Comparison of ENCODE assay signal across 11 cellular contexts in genomic region chr14:55715889-55716288, GRCh38.
DNase-seq lines count a peak whose midpoint lies in the region; ATAC-seq lines count a peak whose summit lies in the region.
"Had no signal": no experiment of that assay in that cellular context is flagged by ENCODE, and none has a peak within 500 bp of the region (broad histone marks: within the 10 kb centered on the region; RNA-seq: fewer than 3 reads in every experiment).

No MANE protein-coding gene starts in this region.

- H3K27me3 ChIP-seq in aorta (ENCODE audit: control insufficient read depth in 1 of 2, insufficient read depth in 2 of 2, low read length in 1 of 2), result no peaks in the 10 kb centered on the region
- H3K27me3 ChIP-seq: esophagus squamous epithelium had no signal

- ATAC-seq in Right ventricle myocardium superior (ENCODE audit: poor library complexity) (peak; percentile 71), aorta (ENCODE audit: low FRiP score) (peak; percentile 40), GM21576 (IDR thresholded peaks at IDR 0.05; ENCODE audit: unreplicated experiment) (no peak)

- no peaks in the 10 kb centered on the region for H3K9me3 ChIP-seq in aorta (ENCODE audit: control insufficient read depth, low read length)
- H3K9me3 ChIP-seq: esophagus squamous epithelium had no signal

- no peak overlapping the region for H3K4me3 ChIP-seq in aorta (ENCODE audit: low read length in 2 of 2)
- H3K4me3 ChIP-seq: esophagus squamous epithelium had no signal

- no peaks in the 10 kb centered on the region for H3K4me1 ChIP-seq in aorta (ENCODE audit: control insufficient read depth in 1 of 2, insufficient read depth in 2 of 2, low read length in 2 of 2)
- H3K4me1 ChIP-seq: esophagus squamous epithelium had no signal

- H3K27ac ChIP-seq in aorta (ENCODE audit: low read depth in 1 of 2, low read length in 2 of 2), result no peak overlapping the region

- DNase-seq in Right ventricle myocardium superior (no peak), cardiac septum (ENCODE audit: low spot score) (no peak), M059J (ENCODE audit: low read depth) (peak; percentile 86), foreskin melanocyte (peak; percentile 31), aorta (no peak), SHP77 (lab: John Stamatoyannopoulos, UW) (no peak)
- no peak for DNase-seq in activated CD4-positive, alpha-beta T cell treated with anti-CD3 and anti-CD28 coated beads for 1 hour
- DNase-seq: esophagus squamous epithelium, KBM-7, nephron progenitor cell had no signal

- no peaks in the 10 kb centered on the region for H3K36me3 ChIP-seq in aorta (ENCODE audit: control insufficient read depth in 1 of 2, insufficient read depth in 2 of 2, low read length in 1 of 2)
- H3K36me3 ChIP-seq: esophagus squamous epithelium had no signal

- intact Hi-C loops in Right ventricle myocardium superior (cut with DNase I), result loop anchor here (10.0 kb wide), 1 partner anchor 629 kb away; no protein-coding TSS in a partner anchor
- intact Hi-C loops in cardiac septum (cut with DNase I), result no loop called here
- intact Hi-C loops in aorta (cut with DNase I), result no loop called here

- WGBS in aorta, 2 donors, result 78% methylated on average over 5 of the region's 5 CpGs

Comparison
In these comparisons a context has a peak if more than half of its experiments do, and no peak if none do; other contexts are left out.
1. DNase-seq: peak in M059J (single experiment) and foreskin melanocyte (single experiment); none in Right ventricle myocardium superior (single experiment), cardiac septum (single experiment), aorta (0 of 2), activated CD4-positive, alpha-beta T cell treated with anti-CD3 and anti-CD28 coated beads for 1 hour (single experiment) and SHP77 (0 of 2).